Comparison of ENCODE assay signal across 9 cellular contexts in genomic region chr1:171119648-171120047, GRCh38. TPM values are rescaled to one million over a fixed set of nuclear protein-coding genes. Genes with fewer than 3 reads are reported as not detected.
"Had no signal": no experiment of that assay in that cellular context is flagged by ENCODE, and none has a peak within 500 bp of the region (broad histone marks: within the 10 kb centered on the region; RNA-seq: fewer than 3 reads in every experiment).

No MANE protein-coding gene starts in this region.

- H2AFZ ChIP-seq: GM23248 had no signal

- H3K27ac ChIP-seq: GM23248, HL-60 had no signal

- DNase-seq: GM23248, GOT3, H9, HCEC 1CT, KBM-7 had no signal

- H3K9ac ChIP-seq: GM23248 had no signal

- H3K4me3 ChIP-seq: GM23248 had no signal

- FAIRE-seq: H54 had no signal

RNA-seq across cellular contexts. Expression of gene FMO3, which starts 28.9 kb away (rescaled TPM):
- total RNA-seq: GM23248, H9, HT1080 had no signal
- polyA plus RNA-seq: GM23248, IgD-negative memory B cell had no signal
